Comparison of ENCODE assay signal across 8 cellular contexts in the genomic region with DNA sequence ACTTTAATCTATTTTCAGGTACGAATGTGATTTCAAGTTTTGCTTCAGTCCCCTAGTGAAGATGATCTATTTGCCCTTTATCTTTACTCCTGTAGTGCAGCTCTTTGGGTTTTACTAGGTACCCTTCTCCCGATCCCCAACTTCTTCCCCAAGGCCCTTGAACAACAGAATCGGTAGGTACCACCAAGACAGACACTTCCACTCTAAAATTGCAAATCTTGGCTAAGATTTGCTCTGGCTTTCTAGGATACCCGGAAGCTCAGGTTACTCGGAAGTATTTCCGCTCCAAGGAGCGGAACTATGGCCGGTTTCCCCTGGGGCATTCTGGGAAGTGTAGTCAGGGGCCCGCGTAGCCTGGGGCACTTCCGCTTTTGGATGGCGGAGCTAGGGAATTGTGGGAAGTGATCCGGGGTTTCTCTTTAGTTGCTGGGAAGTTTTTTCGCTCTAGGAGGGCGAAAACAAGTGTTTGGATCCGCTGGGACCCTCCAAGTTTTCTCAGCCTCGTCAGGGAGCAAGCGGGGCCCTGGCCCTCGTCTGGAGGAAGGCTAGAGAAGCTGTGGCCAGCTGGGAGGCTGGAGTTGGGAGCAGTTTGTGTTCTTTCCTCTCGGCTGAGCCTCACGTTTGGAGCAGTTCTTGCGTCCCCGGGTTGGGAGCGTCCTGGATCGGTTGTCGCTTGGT. TPM values are rescaled to one million over a fixed set of nuclear protein-coding genes. Genes with fewer than 3 reads are reported as not detected.
DNase-seq lines count a peak whose midpoint lies in the region; ATAC-seq and TF ChIP-seq lines count a peak whose summit lies in the region.

No MANE protein-coding gene starts in this region.

- H3K9me3 ChIP-seq in ascending aorta (peaks cover 2 to 14% of the 10 kb centered on the region in 2 donors), right atrium auricular region (no peaks in the 10 kb centered on the region), prostate gland (no peaks in the 10 kb centered on the region)

- intact Hi-C loops in ascending aorta (cut with DNase I) (no loop called here), prostate gland (cut with DNase I) (loop anchor here (5.0 kb wide), 1 partner anchor 155 kb away; the partner anchor contains the start of gene ZNF223)

- H3K27me3 ChIP-seq in ascending aorta (no peaks in the 10 kb centered on the region), right atrium auricular region (no peaks in the 10 kb centered on the region), prostate gland (replicated peaks; ENCODE audit: insufficient read depth) (no peaks in the 10 kb centered on the region)

- peaks cover 53% of the 10 kb centered on the region for H3K9me3 Mint-ChIP-seq in T-helper 2 cell treated with Interferon-gamma antibody and Interleukin-4, amounts not matched to agents 5 μg/mL and 100 μg/mL, for 36 hours

- H3K27ac ChIP-seq in ascending aorta (peak overlapping the region; percentile 81 to 83), right atrium auricular region (peak overlapping the region; percentile 90 to 92), prostate gland (peak overlapping the region; percentile 80 to 85), urinary bladder (ENCODE audit: low read depth) (no peak overlapping the region)

- H3K27ac Mint-ChIP-seq in T-helper 2 cell treated with Interferon-gamma antibody and Interleukin-4, amounts not matched to agents 5 μg/mL and 100 μg/mL, for 36 hours = peak overlapping the region; percentile 86

- no peaks in the 10 kb centered on the region for H3K27me3 Mint-ChIP-seq in T-helper 2 cell treated with Interferon-gamma antibody and Interleukin-4, amounts not matched to agents 5 μg/mL and 100 μg/mL, for 36 hours (ENCODE audit: low read depth)

- WGBS in prostate gland = 4% methylated on average over 26 of the region's 26 CpGs
- WGBS in urinary bladder = 4% methylated on average over 26 of the region's 26 CpGs

- peak; percentile 72 for ATAC-seq in HG02623 (IDR thresholded peaks at IDR 0.05; ENCODE audit: unreplicated experiment)

- no peak for TF ChIP-seq POLR2A in prostate gland (IDR thresholded peaks at IDR 0.05)

- H3K4me3 ChIP-seq in GM08714 (ENCODE audit: low read length) (peak overlapping the region; percentile 81), ascending aorta (peak overlapping the region; percentile 67 to 74), right atrium auricular region (peak overlapping the region; percentile 70 to 78), prostate gland (peak overlapping the region; percentile 44 to 67), urinary bladder (ENCODE audit: low read depth, low read length) (peak overlapping the region; percentile 69)

- peaks cover 10% of the 10 kb centered on the region for H3K4me1 Mint-ChIP-seq in T-helper 2 cell treated with Interferon-gamma antibody and Interleukin-4, amounts not matched to agents 5 μg/mL and 100 μg/mL, for 36 hours (ENCODE audit: low read depth)

- DNase-seq in NCI-H128 (lab: John Stamatoyannopoulos, UW; ENCODE audit: unreplicated experiment) = peak; percentile 88
- peak; percentile 79 for DNase-seq in T-helper 2 cell treated with Interferon-gamma antibody and Interleukin-4, amounts not matched to agents 5 μg/mL and 100 μg/mL, for 36 hours (ENCODE audit: low spot score)
- peak; percentile 55 to 89 for DNase-seq in ascending aorta (ENCODE audit: low spot score in 2 of 2)
- DNase-seq in right atrium auricular region (ENCODE audit: low spot score) = peak; percentile 85
- peak; percentile 78 for DNase-seq in prostate gland (ENCODE audit: low spot score)

- TF ChIP-seq CTCF in ascending aorta (IDR thresholded peaks at IDR 0.05) (no peak), right atrium auricular region (IDR thresholded peaks at IDR 0.05) (no peak), prostate gland (IDR thresholded peaks at IDR 0.05) (no peak)

- peak overlapping the region; percentile 89 for H3K4me3 Mint-ChIP-seq in T-helper 2 cell treated with Interferon-gamma antibody and Interleukin-4, amounts not matched to agents 5 μg/mL and 100 μg/mL, for 36 hours

- H3K4me1 ChIP-seq in ascending aorta = no peaks in the 10 kb centered on the region
- peaks cover 0 to 6% of the 10 kb centered on the region in 2 donors for H3K4me1 ChIP-seq in right atrium auricular region
- no peaks in the 10 kb centered on the region for H3K4me1 ChIP-seq in prostate gland (replicated peaks)
- H3K4me1 ChIP-seq in urinary bladder (ENCODE audit: insufficient read depth) = no peaks in the 10 kb centered on the region

- H3K36me3 Mint-ChIP-seq in T-helper 2 cell treated with Interferon-gamma antibody and Interleukin-4, amounts not matched to agents 5 μg/mL and 100 μg/mL, for 36 hours (ENCODE audit: low read depth) = peaks cover 6% of the 10 kb centered on the region

- H3K36me3 ChIP-seq in ascending aorta (no peaks in the 10 kb centered on the region), right atrium auricular region (no peaks in the 10 kb centered on the region), prostate gland (no peaks in the 10 kb centered on the region), urinary bladder (ENCODE audit: insufficient read depth) (no peaks in the 10 kb centered on the region)

RNA-seq across cellular contexts. Expression of gene ZNF227, which starts 5.1 kb away (rescaled TPM):
- 7.1 TPM for total RNA-seq in ascending aorta
- 1 to 10 TPM; 6.6 to 6.9 TPM for total RNA-seq in right atrium auricular region
- total RNA-seq in prostate gland = 10 to 100 TPM; 17.0 to 26.4 TPM
- total RNA-seq in urinary bladder = 34.5 TPM
- 7.4 TPM for polyA plus RNA-seq in urinary bladder

RNA-seq across cellular contexts. Expression of gene ZNF226, which starts 42.4 kb away (rescaled TPM):
- 4.7 TPM for total RNA-seq in ascending aorta
- total RNA-seq in right atrium auricular region = 10 to 100 TPM; 11.5 to 17.1 TPM
- 10 to 100 TPM; 35.9 to 48.4 TPM for total RNA-seq in prostate gland
- total RNA-seq in urinary bladder = 41.1 TPM
- polyA plus RNA-seq in urinary bladder = 18.7 TPM

RNA-seq across cellular contexts. Expression of gene ZNF233, which starts 52.4 kb away (rescaled TPM):
- total RNA-seq in ascending aorta = not detected
- total RNA-seq in right atrium auricular region = 1 to 10 TPM; 3.8 to 5.2 TPM
- total RNA-seq in prostate gland = 1 to 10 TPM; 2.6 to 2.8 TPM
- 3.1 TPM for total RNA-seq in urinary bladder
- 1.4 TPM for polyA plus RNA-seq in urinary bladder
